Comparison of ENCODE assay signal across 1 cellular context in the genomic region with DNA sequence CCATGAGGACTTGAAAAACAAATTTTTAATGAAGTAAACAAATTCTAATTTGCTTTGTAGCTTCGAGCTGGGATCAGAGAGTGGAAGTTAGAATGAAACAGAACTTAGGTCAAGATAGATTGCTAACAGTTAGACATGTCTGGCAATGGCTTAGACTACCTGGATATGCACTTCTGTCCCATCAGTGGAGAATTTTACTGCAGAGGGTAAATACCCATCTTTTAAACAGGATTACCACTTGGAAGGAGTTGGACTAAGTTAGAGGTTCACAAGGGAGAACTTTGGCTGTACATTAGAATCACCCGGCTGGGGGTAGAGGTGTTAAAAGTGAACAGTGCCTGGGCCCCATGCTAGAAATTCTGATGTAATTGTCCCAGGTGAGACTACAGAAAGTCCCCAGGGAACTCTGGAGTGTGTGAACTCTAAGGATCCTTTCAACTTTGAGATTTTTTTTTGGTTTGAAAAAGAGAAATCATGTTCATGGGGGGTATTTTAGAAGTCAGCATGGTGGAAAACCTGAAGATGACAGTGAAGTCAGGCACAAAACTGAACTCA.
TF ChIP-seq lines count a peak whose summit lies in the region.

No MANE protein-coding gene starts in this region.

TF ChIP-seq in GM12878, 131 proteins besides CTCF, POLR2A, EP300 and RAD21 (continued from another document and continues in another):
- TF ChIP-seq POLR2AphosphoS5 (IDR thresholded peaks at IDR 0.05; ENCODE audit: low read length) (0 out of 2 replicates have a peak, but pooled peaks have one; percentile 29), ZBTB11 (CRISPR knock-in tag; IDR thresholded peaks at IDR 0.05) (no peak), LARP7 (IDR thresholded peaks at IDR 0.05) (no peak), IRF4 (IDR thresholded peaks at IDR 0.05; ENCODE audit: low read depth, low read length) (no peak), ZNF274 (IDR thresholded peaks at IDR 0.05; ENCODE audit: insufficient read depth, insufficient read length) (no peak), ATF3 (IDR thresholded peaks at IDR 0.05; ENCODE audit: borderline replicate concordance, extremely low read depth, low read depth, low read length) (no peak), SPI1 (IDR thresholded peaks at IDR 0.05; ENCODE audit: borderline replicate concordance, insufficient read depth, low read depth, low read length) (no peak), BCL11A (IDR thresholded peaks at IDR 0.05; ENCODE audit: low read depth, low read length) (peak; percentile 79), MTA2 (IDR thresholded peaks at IDR 0.05; ENCODE audit: low read depth) (peak; percentile 41; the same call in 1 of the 2 replicates), ZZZ3 (IDR thresholded peaks at IDR 0.05; ENCODE audit: control insufficient read depth, insufficient read length, low read depth) (no peak), RBBP5 (conservative IDR thresholded peaks at IDR 0.05) (no peak), SIN3A (IDR thresholded peaks at IDR 0.05; ENCODE audit: low read depth, low read length) (no peak), FOXK2 (IDR thresholded peaks at IDR 0.05) (no peak), TCF3 (IDR thresholded peaks at IDR 0.05; ENCODE audit: borderline replicate concordance, insufficient read depth, low read depth, low read length) (no peak), TAF1 (IDR thresholded peaks at IDR 0.05; ENCODE audit: borderline replicate concordance, low read depth, low read length) (no peak), POLR2AphosphoS2 (IDR thresholded peaks at IDR 0.05; ENCODE audit: low read depth, low read length) (no peak), PML (IDR thresholded peaks at IDR 0.05; ENCODE audit: low read length) (0 out of 2 replicates have a peak, but pooled peaks have one; percentile 18), CBX5 (IDR thresholded peaks at IDR 0.05; ENCODE audit: low read depth) (no peak), PAX8 (IDR thresholded peaks at IDR 0.05) (no peak), ASH2L (IDR thresholded peaks at IDR 0.05; ENCODE audit: borderline replicate concordance, low read depth) (no peak), BCL3 (IDR thresholded peaks at IDR 0.05; ENCODE audit: borderline replicate concordance, insufficient read depth, low read depth, low read length, poor library complexity, severe bottlenecking) (peak; percentile 99), SMARCA5 (IDR thresholded peaks at IDR 0.05) (no peak), ZNF24 (IDR thresholded peaks at IDR 0.05) (0 out of 2 replicates have a peak, but pooled peaks have one; percentile 27), KLF5 (IDR thresholded peaks at IDR 0.05; ENCODE audit: partially characterized antibody) (no peak), E4F1 (IDR thresholded peaks at IDR 0.05; ENCODE audit: borderline replicate concordance, partially characterized antibody) (no peak), SMAD5 (IDR thresholded peaks at IDR 0.05; ENCODE audit: low read depth) (0 out of 2 replicates have a peak, but pooled peaks have one; percentile 26), IRF3 (IDR thresholded peaks at IDR 0.05) (no peak), ZNF207 (IDR thresholded peaks at IDR 0.05; ENCODE audit: borderline replicate concordance) (0 out of 2 replicates have a peak, but pooled peaks have one; percentile 46), HDAC2 (IDR thresholded peaks at IDR 0.05) (no peak), DPF2 (IDR thresholded peaks at IDR 0.05) (0 out of 2 replicates have a peak, but pooled peaks have one; percentile 17), SMAD1 (IDR thresholded peaks at IDR 0.05; ENCODE audit: low read depth, partially characterized antibody) (peak; percentile 91), CREB1 (IDR thresholded peaks at IDR 0.05; ENCODE audit: low read depth) (peak; percentile 14; the same call in 1 of the 2 replicates), TARDBP (IDR thresholded peaks at IDR 0.05; ENCODE audit: borderline replicate concordance) (0 out of 2 replicates have a peak, but pooled peaks have one; percentile 49), YBX1 (IDR thresholded peaks at IDR 0.05) (peak; percentile 97), CEBPB (IDR thresholded peaks at IDR 0.05; ENCODE audit: borderline replicate concordance in 1 of 2, low read depth in 2 of 2, low read length in 2 of 2) (no peak)
- TF ChIP-seq, protein P1, sequence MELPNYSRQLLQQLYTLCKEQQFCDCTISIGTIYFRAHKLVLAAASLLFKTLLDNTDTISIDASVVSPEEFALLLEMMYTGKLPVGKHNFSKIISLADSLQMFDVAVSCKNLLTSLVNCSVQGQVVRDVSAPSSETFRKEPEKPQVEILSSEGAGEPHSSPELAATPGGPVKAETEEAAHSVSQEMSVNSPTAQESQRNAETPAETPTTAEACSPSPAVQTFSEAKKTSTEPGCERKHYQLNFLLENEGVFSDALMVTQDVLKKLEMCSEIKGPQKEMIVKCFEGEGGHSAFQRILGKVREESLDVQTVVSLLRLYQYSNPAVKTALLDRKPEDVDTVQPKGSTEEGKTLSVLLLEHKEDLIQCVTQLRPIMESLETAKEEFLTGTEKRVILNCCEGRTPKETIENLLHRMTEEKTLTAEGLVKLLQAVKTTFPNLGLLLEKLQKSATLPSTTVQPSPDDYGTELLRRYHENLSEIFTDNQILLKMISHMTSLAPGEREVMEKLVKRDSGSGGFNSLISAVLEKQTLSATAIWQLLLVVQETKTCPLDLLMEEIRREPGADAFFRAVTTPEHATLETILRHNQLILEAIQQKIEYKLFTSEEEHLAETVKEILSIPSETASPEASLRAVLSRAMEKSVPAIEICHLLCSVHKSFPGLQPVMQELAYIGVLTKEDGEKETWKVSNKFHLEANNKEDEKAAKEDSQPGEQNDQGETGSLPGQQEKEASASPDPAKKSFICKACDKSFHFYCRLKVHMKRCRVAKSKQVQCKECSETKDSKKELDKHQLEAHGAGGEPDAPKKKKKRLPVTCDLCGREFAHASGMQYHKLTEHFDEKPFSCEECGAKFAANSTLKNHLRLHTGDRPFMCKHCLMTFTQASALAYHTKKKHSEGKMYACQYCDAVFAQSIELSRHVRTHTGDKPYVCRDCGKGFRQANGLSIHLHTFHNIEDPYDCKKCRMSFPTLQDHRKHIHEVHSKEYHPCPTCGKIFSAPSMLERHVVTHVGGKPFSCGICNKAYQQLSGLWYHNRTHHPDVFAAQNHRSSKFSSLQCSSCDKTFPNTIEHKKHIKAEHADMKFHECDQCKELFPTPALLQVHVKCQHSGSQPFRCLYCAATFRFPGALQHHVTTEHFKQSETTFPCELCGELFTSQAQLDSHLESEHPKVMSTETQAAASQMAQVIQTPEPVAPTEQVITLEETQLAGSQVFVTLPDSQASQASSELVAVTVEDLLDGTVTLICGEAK (IDR thresholded peaks at IDR 0.05; ENCODE audit: borderline replicate concordance): no peak
- TF ChIP-seq, protein P2, sequence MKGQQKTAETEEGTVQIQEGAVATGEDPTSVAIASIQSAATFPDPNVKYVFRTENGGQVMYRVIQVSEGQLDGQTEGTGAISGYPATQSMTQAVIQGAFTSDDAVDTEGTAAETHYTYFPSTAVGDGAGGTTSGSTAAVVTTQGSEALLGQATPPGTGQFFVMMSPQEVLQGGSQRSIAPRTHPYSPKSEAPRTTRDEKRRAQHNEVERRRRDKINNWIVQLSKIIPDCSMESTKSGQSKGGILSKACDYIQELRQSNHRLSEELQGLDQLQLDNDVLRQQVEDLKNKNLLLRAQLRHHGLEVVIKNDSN (IDR thresholded peaks at IDR 0.05; ENCODE audit: borderline replicate concordance, extremely low read length, insufficient read depth, low read depth, low read length): no peak
- TF ChIP-seq, protein P3, sequence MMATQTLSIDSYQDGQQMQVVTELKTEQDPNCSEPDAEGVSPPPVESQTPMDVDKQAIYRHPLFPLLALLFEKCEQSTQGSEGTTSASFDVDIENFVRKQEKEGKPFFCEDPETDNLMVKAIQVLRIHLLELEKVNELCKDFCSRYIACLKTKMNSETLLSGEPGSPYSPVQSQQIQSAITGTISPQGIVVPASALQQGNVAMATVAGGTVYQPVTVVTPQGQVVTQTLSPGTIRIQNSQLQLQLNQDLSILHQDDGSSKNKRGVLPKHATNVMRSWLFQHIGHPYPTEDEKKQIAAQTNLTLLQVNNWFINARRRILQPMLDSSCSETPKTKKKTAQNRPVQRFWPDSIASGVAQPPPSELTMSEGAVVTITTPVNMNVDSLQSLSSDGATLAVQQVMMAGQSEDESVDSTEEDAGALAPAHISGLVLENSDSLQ (IDR thresholded peaks at IDR 0.05): 0 out of 2 replicates have a peak, but pooled peaks have one; percentile 28
- TF ChIP-seq, protein P4, sequence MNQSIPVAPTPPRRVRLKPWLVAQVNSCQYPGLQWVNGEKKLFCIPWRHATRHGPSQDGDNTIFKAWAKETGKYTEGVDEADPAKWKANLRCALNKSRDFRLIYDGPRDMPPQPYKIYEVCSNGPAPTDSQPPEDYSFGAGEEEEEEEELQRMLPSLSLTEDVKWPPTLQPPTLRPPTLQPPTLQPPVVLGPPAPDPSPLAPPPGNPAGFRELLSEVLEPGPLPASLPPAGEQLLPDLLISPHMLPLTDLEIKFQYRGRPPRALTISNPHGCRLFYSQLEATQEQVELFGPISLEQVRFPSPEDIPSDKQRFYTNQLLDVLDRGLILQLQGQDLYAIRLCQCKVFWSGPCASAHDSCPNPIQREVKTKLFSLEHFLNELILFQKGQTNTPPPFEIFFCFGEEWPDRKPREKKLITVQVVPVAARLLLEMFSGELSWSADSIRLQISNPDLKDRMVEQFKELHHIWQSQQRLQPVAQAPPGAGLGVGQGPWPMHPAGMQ (IDR thresholded peaks at IDR 0.05; ENCODE audit: borderline replicate concordance): no peak
